In genomic region chr9:98514841-98515240, GRCh38 we compare ENCODE assay signal across 3 cellular contexts.
"Had no signal": no experiment of that assay in that cellular context is flagged by ENCODE, and none has a peak within 500 bp of the region (broad histone marks: within the 10 kb centered on the region; RNA-seq: fewer than 3 reads in every experiment).

No MANE protein-coding gene starts in this region.

- H3K4me3 ChIP-seq: GM12878 had no signal

- DNase-seq: GDM1, GF-D8 had no signal

- ATAC-seq: GM12878 had no signal
